ENCODE assay signal across 9 cellular contexts in the genomic region with DNA sequence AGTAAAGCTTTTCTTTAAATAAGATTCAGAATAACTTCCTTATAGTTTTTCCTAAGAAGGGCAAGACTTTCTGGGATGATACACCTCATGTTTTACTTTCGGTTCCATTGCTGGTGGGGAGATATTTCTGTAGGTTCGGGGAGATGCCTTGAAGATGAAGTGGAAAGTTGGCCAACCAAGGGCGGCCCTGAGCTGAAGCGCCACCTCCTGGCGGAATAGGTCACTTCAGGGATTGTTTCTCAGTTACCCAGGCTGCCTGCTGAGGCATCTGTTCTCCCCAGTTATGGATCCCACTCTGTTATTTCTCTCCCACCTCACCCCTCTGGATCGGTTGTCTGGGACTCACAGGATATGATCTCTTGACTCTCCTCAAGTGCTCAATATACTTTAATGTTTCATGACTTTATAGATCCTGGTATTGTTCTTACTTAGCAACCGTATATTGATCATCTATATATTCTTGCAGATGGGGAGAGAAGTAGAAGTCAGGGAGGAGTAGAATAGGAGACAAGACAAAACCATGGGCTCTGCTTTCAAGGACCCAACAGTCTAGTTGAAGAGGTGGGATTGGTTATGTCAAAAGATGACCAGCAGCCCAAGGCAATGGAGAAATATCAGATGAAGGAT. TPM values are rescaled to one million over a fixed set of nuclear protein-coding genes. Genes with fewer than 3 reads are reported as not detected.
DNase-seq lines count a peak whose midpoint lies in the region; ATAC-seq and TF ChIP-seq lines count a peak whose summit lies in the region.
"Had no signal": no experiment of that assay in that cellular context is flagged by ENCODE, and none has a peak within 500 bp of the region (broad histone marks: within the 10 kb centered on the region; RNA-seq: fewer than 3 reads in every experiment).

No MANE protein-coding gene starts in this region.

- H3K36me3 Mint-ChIP-seq in type B pancreatic cell = no peaks in the 10 kb centered on the region

- TF ChIP-seq CTCF in esophagus muscularis mucosa (IDR thresholded peaks at IDR 0.05) (peak; percentile 29 to 57 (median 43)), omental fat pad (IDR thresholded peaks at IDR 0.05) (peak in 1 of 3 donors; percentile 52), type B pancreatic cell (conservative IDR thresholded peaks at IDR 0.05) (peak; percentile 76)

- H3K4me3 ChIP-seq in esophagus muscularis mucosa = no peak overlapping the region
- H3K4me3 ChIP-seq: SK-N-MC had no signal

- no peaks in the 10 kb centered on the region for H3K36me3 ChIP-seq in esophagus muscularis mucosa

- DNase-seq in AG20443 (ENCODE audit: low spot score) (peak; percentile 84), NCI-H774 (lab: John Stamatoyannopoulos, UW) (peak; percentile 28), esophagus muscularis mucosa (ENCODE audit: extremely low spot score) (no peak), omental fat pad (ENCODE audit: low spot score) (peak; percentile 48), type B pancreatic cell (ENCODE audit: extremely low spot score, unreplicated experiment) (no peak)
- DNase-seq in activated CD8-positive, alpha-beta memory T cell treated with anti-CD3 and anti-CD28 coated beads for 4 hours (ENCODE audit: low read depth in 2 of 2) = peak; percentile 27 to 32

- H3K4me1 Mint-ChIP-seq in type B pancreatic cell (ENCODE audit: unreplicated experiment) = peaks cover 6% of the 10 kb centered on the region

- H3K9me3 Mint-ChIP-seq in type B pancreatic cell = no peaks in the 10 kb centered on the region

- 53% methylated on average over 7 of the region's 7 CpGs for WGBS in esophagus muscularis mucosa

- no peak overlapping the region for H3K27ac Mint-ChIP-seq in type B pancreatic cell

- no peak for TF ChIP-seq POLR2A in esophagus muscularis mucosa (IDR thresholded peaks at IDR 0.05; ENCODE audit: low read depth)

- no peaks in the 10 kb centered on the region for H3K9me3 ChIP-seq in esophagus muscularis mucosa

- intact Hi-C loops in esophagus muscularis mucosa (cut with DNase I) = no loop called here

- peaks cover 0 to 9% (median 0%) of the 10 kb centered on the region in 4 donors for H3K27me3 ChIP-seq in esophagus muscularis mucosa

- peaks cover 3% of the 10 kb centered on the region for H3K27me3 Mint-ChIP-seq in type B pancreatic cell

- no peak overlapping the region for H3K4me3 Mint-ChIP-seq in type B pancreatic cell

- TF ChIP-seq EP300 in esophagus muscularis mucosa (IDR thresholded peaks at IDR 0.05) = no peak

- peaks cover 0 to 6% (median 2%) of the 10 kb centered on the region in 4 donors for H3K4me1 ChIP-seq in esophagus muscularis mucosa

- ATAC-seq in GM18511 (IDR thresholded peaks at IDR 0.05; ENCODE audit: unreplicated experiment) (peak; percentile 97), HG02970 (IDR thresholded peaks at IDR 0.05; ENCODE audit: low FRiP score, unreplicated experiment) (peak; percentile 94), omental fat pad (ENCODE audit: low FRiP score) (peak; percentile 51)

- H3K27ac ChIP-seq in esophagus muscularis mucosa (replicated peaks in 1 of 4) = no peak overlapping the region
- H3K27ac ChIP-seq: SK-N-MC had no signal

RNA-seq across cellular contexts. Expression of a gene that starts 23.4 kb away (rescaled TPM):
- total RNA-seq in esophagus muscularis mucosa (1 to 10 TPM in 2 of 4 donors, under 1 TPM in 2; 0.50 to 2.9 (median 0.95) TPM), omental fat pad (under 1 TPM; 0.13 to 0.74 (median 0.42) TPM), type B pancreatic cell (ENCODE audit: low replicate concordance) (1.2 and 13.3 TPM in 2 replicates)

Comparison
In these comparisons a context has a peak if more than half of its experiments do, and no peak if none do; other contexts are left out.
1. DNase-seq: peak in AG20443 (single experiment), NCI-H774 (single experiment), activated CD8-positive, alpha-beta memory T cell treated with anti-CD3 and anti-CD28 coated beads for 4 hours (2 of 2) and omental fat pad (single experiment); none in esophagus muscularis mucosa (single experiment) and type B pancreatic cell (single experiment).
2. Peak in every context shown above with its lines, with median percentiles within 50 percentile points of each other: ATAC-seq.